ENCODE assay signal across 16 cellular contexts in genomic region chr10:115082521-115082920, GRCh38. TPM values are rescaled to one million over a fixed set of nuclear protein-coding genes. Genes with fewer than 3 reads are reported as not detected.
A peak's percentile ranks its signal among the peaks of the same experiment; 100 is the strongest.
DNase-seq lines count a peak whose midpoint lies in the region; ATAC-seq and TF ChIP-seq lines count a peak whose summit lies in the region.
"Had no signal": no experiment of that assay in that cellular context is flagged by ENCODE, and none has a peak within 500 bp of the region (broad histone marks: within the 10 kb centered on the region; RNA-seq: fewer than 3 reads in every experiment).

No MANE protein-coding gene starts in this region.

- TF ChIP-seq CTCF in osteoblast (IDR thresholded peaks at IDR 0.05; ENCODE audit: extremely low read depth, low read depth, low read length) (no peak), natural killer cell (IDR thresholded peaks at IDR 0.05) (no peak)

- ATAC-seq in GM18517 (IDR thresholded peaks at IDR 0.05; ENCODE audit: unreplicated experiment) = no peak
- no peak for ATAC-seq in natural killer cell
- no peak for ATAC-seq in HG02970 (IDR thresholded peaks at IDR 0.05; ENCODE audit: low FRiP score, unreplicated experiment)
- ATAC-seq: activated CD8-positive, alpha-beta T cell treated with anti-CD3 and anti-CD28 coated beads, Interleukin-2, amount 10 ng/mL, durations not matched to agents 7 days and 5 days had no signal

- intact Hi-C loops in natural killer cell (cut with micrococcal nuclease) = no loop called here

- no peak overlapping the region for H3K4me2 ChIP-seq in osteoblast (ENCODE audit: insufficient read depth, low read length)
- H3K4me2 ChIP-seq: BLaER1, KMS-11 had no signal

- no peaks in the 10 kb centered on the region for H3K36me3 Mint-ChIP-seq in natural killer cell

- H3K4me3 ChIP-seq in MG63 (no peak overlapping the region), osteoblast (ENCODE audit: insufficient read depth, low read length) (no peak overlapping the region)
- H3K4me3 ChIP-seq: BLaER1, right atrium auricular region had no signal

- H3K27me3 ChIP-seq in MG63 (no peaks in the 10 kb centered on the region), osteoblast (ENCODE audit: insufficient read depth, low read length) (no peaks in the 10 kb centered on the region)
- H3K27me3 ChIP-seq: BLaER1, right atrium auricular region had no signal

- DNase-seq in EL (peak; percentile 60), MG63 (peak; percentile 74), dedifferentiated amniotic fluid mesenchymal stem cell (ENCODE audit: extremely low spot score) (peak; percentile 30), osteoblast (ENCODE audit: insufficient read length, low spot score, missing footprints) (peak; percentile 80), natural killer cell (no peak)
- DNase-seq: activated CD8-positive, alpha-beta T cell treated with anti-CD3 and anti-CD28 coated beads, Interleukin-2, amount 10 ng/mL, durations not matched to agents 7 days and 5 days; cortex of kidney; midbrain; WERI-Rb-1 had no signal

- H3K4me1 Mint-ChIP-seq in natural killer cell = no peaks in the 10 kb centered on the region

- H4K20me1 ChIP-seq in osteoblast (ENCODE audit: insufficient read depth, low read length) = no peaks in the 10 kb centered on the region
- H4K20me1 ChIP-seq: BLaER1 had no signal

- no peak overlapping the region for H3K27ac ChIP-seq in osteoblast (ENCODE audit: low read depth, low read length)
- H3K27ac ChIP-seq: BLaER1, HL-60, KMS-11, right atrium auricular region, WERI-Rb-1 had no signal

- H2AFZ ChIP-seq in osteoblast (ENCODE audit: low read length) = no peak overlapping the region

- no peak overlapping the region for H3K4me3 Mint-ChIP-seq in natural killer cell
- H3K4me3 Mint-ChIP-seq: activated CD8-positive, alpha-beta T cell treated with anti-CD3 and anti-CD28 coated beads, Interleukin-2, amount 10 ng/mL, durations not matched to agents 7 days and 5 days; activated T-helper 1 cell treated with anti-CD3 and anti-CD28 coated beads, Interleukin-12 subunit alpha, Interleukin-12 subunit beta, Interleukin-2, Interleukin-4 antibody, amounts not matched to agents 30 ng/mL and 10 ng/mL and 1 ng/mL, durations not matched to agents 14 hours and 24 hours and 36 hours had no signal

- H3K27ac Mint-ChIP-seq in natural killer cell = no peak overlapping the region
- H3K27ac Mint-ChIP-seq: activated CD8-positive, alpha-beta T cell treated with anti-CD3 and anti-CD28 coated beads, Interleukin-2, amount 10 ng/mL, durations not matched to agents 7 days and 5 days; activated T-helper 1 cell treated with anti-CD3 and anti-CD28 coated beads, Interleukin-12 subunit alpha, Interleukin-12 subunit beta, Interleukin-2, Interleukin-4 antibody, amounts not matched to agents 30 ng/mL and 10 ng/mL and 1 ng/mL, durations not matched to agents 14 hours and 24 hours and 36 hours had no signal

- peaks cover 2 to 4% of the 10 kb centered on the region in 2 donors for H3K9me3 Mint-ChIP-seq in natural killer cell

- H3K36me3 ChIP-seq in MG63 = no peaks in the 10 kb centered on the region
- H3K36me3 ChIP-seq in osteoblast (ENCODE audit: insufficient read depth, low read length) = no peaks in the 10 kb centered on the region
- H3K36me3 ChIP-seq: BLaER1, right atrium auricular region, WERI-Rb-1 had no signal

- H3K9me3 ChIP-seq in MG63 (no peaks in the 10 kb centered on the region; the same call in 1 of the 2 replicates), osteoblast (ENCODE audit: low read depth, low read length) (no peaks in the 10 kb centered on the region)

- no peaks in the 10 kb centered on the region for H3K79me2 ChIP-seq in osteoblast (ENCODE audit: insufficient read depth, low read length)

- no peaks in the 10 kb centered on the region for H3K4me1 ChIP-seq in osteoblast (ENCODE audit: insufficient read depth, low read length)
- H3K4me1 ChIP-seq: BLaER1, right atrium auricular region had no signal

- peaks cover 10 to 12% of the 10 kb centered on the region in 2 donors for H3K27me3 Mint-ChIP-seq in natural killer cell (ENCODE audit: low read depth in 2 of 2)

RNA-seq across cellular contexts. Expression of gene ATRNL1, which starts 10.6 kb away (rescaled TPM):
- total RNA-seq in MG63 (2014; rRNA removed; shearing (Covaris generic); ENCODE audit: low replicate concordance) = 0.79 and 1.7 TPM in 2 replicates
- 1.2 and 1.4 TPM in 2 replicates for total RNA-seq in osteoblast
- total RNA-seq in natural killer cell = not detected
- total RNA-seq: activated CD8-positive, alpha-beta T cell treated with anti-CD3 and anti-CD28 coated beads, Interleukin-2, amount 10 ng/mL, durations not matched to agents 7 days and 5 days; activated T-helper 1 cell treated with anti-CD3 and anti-CD28 coated beads, Interleukin-12 subunit alpha, Interleukin-12 subunit beta, Interleukin-2, Interleukin-4 antibody, amounts not matched to agents 30 ng/mL and 10 ng/mL and 1 ng/mL, durations not matched to agents 14 hours and 24 hours and 36 hours had no signal
